In genomic region chr5:177022386-177023246, GRCh38 we compare ENCODE assay signal across 8 cellular contexts. TPM values are rescaled to one million over a fixed set of nuclear protein-coding genes. Genes with fewer than 3 reads are reported as not detected.
DNase-seq lines count a peak whose midpoint lies in the region; ATAC-seq and TF ChIP-seq lines count a peak whose summit lies in the region.

Gene ZNF346 (plus strand): TSS chr5:177022696. CDS start chr5:177022739, 43 bp downstream.

- peaks cover 16% of the 10 kb centered on the region for H3K36me3 Mint-ChIP-seq in dendritic cell treated with granulocyte-macrophage colony-stimulating factor and Interleukin-4, amounts not matched to agents 40 ng/mL and 50 ng/mL, for 4 days (ENCODE audit: low read depth)

- peak within 1 kb of the TSS; percentile 71 for H3K27ac Mint-ChIP-seq in dendritic cell treated with granulocyte-macrophage colony-stimulating factor and Interleukin-4, amounts not matched to agents 40 ng/mL and 50 ng/mL, for 4 days

- peaks cover 0 to 21% of the 10 kb centered on the region in 2 donors for H3K4me1 ChIP-seq in left lung

- peak; percentile 91 for ATAC-seq in GM19351 (IDR thresholded peaks at IDR 0.05; ENCODE audit: unreplicated experiment)
- peak; percentile 80 for ATAC-seq in HG03521 (IDR thresholded peaks at IDR 0.05; ENCODE audit: unreplicated experiment)
- ATAC-seq in left lung, result peak; percentile 94

- H3K27me3 ChIP-seq in left lung, result no peaks in the 10 kb centered on the region

- TF ChIP-seq CTCF in left lung (IDR thresholded peaks at IDR 0.05), result peak; percentile 41 to 48

- H3K4me1 Mint-ChIP-seq in dendritic cell treated with granulocyte-macrophage colony-stimulating factor and Interleukin-4, amounts not matched to agents 40 ng/mL and 50 ng/mL, for 4 days (ENCODE audit: low read depth), result peaks cover 33% of the 10 kb centered on the region

- intact Hi-C loops in dendritic cell treated with granulocyte-macrophage colony-stimulating factor and Interleukin-4, amounts not matched to agents 40 ng/mL and 50 ng/mL, for 4 days (cut with micrococcal nuclease), result loop anchor here (1.0 kb wide), 1 partner anchor 16 kb away; the partner anchor contains the start of gene UIMC1
- intact Hi-C loops in left lung (cut with DNase I), result no loop called here

- H3K4me3 ChIP-seq in left lung, result peak within 1 kb of the TSS; percentile 93 to 97

- H3K9me3 ChIP-seq in left lung, result no peaks in the 10 kb centered on the region

- DNase-seq in C1 segment of cervical spinal cord (lab: John Stamatoyannopoulos, UW) (peak in 13 of 14 donors; percentile 34 to 90 (median 75)), NCI-H748 (lab: John Stamatoyannopoulos, UW; ENCODE audit: unreplicated experiment) (peak; percentile 96), left lung (peak; percentile 92 to 95)
- DNase-seq in activated CD4-positive, alpha-beta T cell treated with anti-CD3 and anti-CD28 coated beads, Interleukin-2, amount 50 U/mL, for 1 hour, result peak; percentile 92
- DNase-seq in stimulated activated CD4-positive, alpha-beta T cell treated with anti-CD3 and anti-CD28 coated beads, Interleukin-2, amount 100 ng/mL, for 4 hours (ENCODE audit: low read depth), result peak; percentile 88

- H3K27me3 Mint-ChIP-seq in dendritic cell treated with granulocyte-macrophage colony-stimulating factor and Interleukin-4, amounts not matched to agents 40 ng/mL and 50 ng/mL, for 4 days, result no peaks in the 10 kb centered on the region

- peak within 1 kb of the TSS; percentile 84 for H3K4me3 Mint-ChIP-seq in dendritic cell treated with granulocyte-macrophage colony-stimulating factor and Interleukin-4, amounts not matched to agents 40 ng/mL and 50 ng/mL, for 4 days

- peaks cover 0 to 5% of the 10 kb centered on the region in 2 donors for H3K36me3 ChIP-seq in left lung

- peak within 1 kb of the TSS; percentile 76 to 83 for H3K27ac ChIP-seq in left lung

- no peaks in the 10 kb centered on the region for H3K9me3 Mint-ChIP-seq in dendritic cell treated with granulocyte-macrophage colony-stimulating factor and Interleukin-4, amounts not matched to agents 40 ng/mL and 50 ng/mL, for 4 days

RNA-seq across cellular contexts. Expression of gene ZNF346, which starts in this region (rescaled TPM):
- 10 to 100 TPM; 13.1 TPM for total RNA-seq in left lung

Comparison
In these comparisons a context has a peak if more than half of its experiments do, and no peak if none do; other contexts are left out.
1. Peak in every context shown above with its lines: DNase-seq, ATAC-seq, H3K4me3 ChIP-seq and H3K27ac ChIP-seq.